13 cellular contexts compared by ENCODE assay signal in genomic region chr6:111766524-111766857, GRCh38.
DNase-seq lines count a peak whose midpoint lies in the region; ATAC-seq lines count a peak whose summit lies in the region.
"Had no signal": no experiment of that assay in that cellular context is flagged by ENCODE, and none has a peak within 500 bp of the region (broad histone marks: within the 10 kb centered on the region; RNA-seq: fewer than 3 reads in every experiment).

No MANE protein-coding gene starts in this region.

- H3K14ac ChIP-seq in neuronal stem cell (ENCODE audit: low read length), result no peak overlapping the region

- H3K18ac ChIP-seq in neuronal stem cell (ENCODE audit: low read length), result no peak overlapping the region

- no peak overlapping the region for H4K8ac ChIP-seq in neuronal stem cell (ENCODE audit: low read depth, low read length)

- WGBS in neuronal stem cell (ENCODE audit: extremely low coverage in 2 of 2, insufficient read length in 2 of 2, insufficient replicate concordance in 1 of 2), 2 donors, result no CpG with 5 or more reads among the region's 5 CpGs

- no peak overlapping the region for H3K4me2 ChIP-seq in neuronal stem cell (ENCODE audit: insufficient read depth, low read length, poor library complexity, severe bottlenecking)

- no peaks in the 10 kb centered on the region for H3K27me3 ChIP-seq in neuronal stem cell (ENCODE audit: control insufficient read depth in 3 of 3, insufficient read depth in 3 of 3, low read depth in 1 of 3, low read length in 3 of 3)
- H3K27me3 ChIP-seq: breast epithelium had no signal

- peaks cover 0 to 22% of the 10 kb centered on the region in 2 donors for H3K4me1 ChIP-seq in neuronal stem cell (ENCODE audit: control insufficient read depth in 2 of 2, insufficient read depth in 1 of 2, low read depth in 1 of 2, low read length in 2 of 2)
- H3K4me1 ChIP-seq: breast epithelium had no signal

- H3K27ac ChIP-seq in neuronal stem cell (replicated peaks; ENCODE audit: low read length), result no peak overlapping the region

- peaks cover 0 to 33% of the 10 kb centered on the region in 2 donors for H3K9me3 ChIP-seq in neuronal stem cell (replicated peaks in 1 of 2; ENCODE audit: control insufficient read depth in 2 of 2, insufficient read depth in 1 of 2, low read depth in 1 of 2, low read length in 2 of 2)
- H3K9me3 ChIP-seq: breast epithelium had no signal

- POLR2A ChIA-PET in activated CD8-positive, alpha-beta T cell treated with anti-CD3 and anti-CD28 coated beads, Interleukin-2, amount 10 ng/mL, durations not matched to agents 7 days and 5 days (lab: Charles Lee), result no interaction called here

- H2BK120ac ChIP-seq in neuronal stem cell (ENCODE audit: low read depth, low read length), result no peak overlapping the region

- no peak overlapping the region for H2AK5ac ChIP-seq in neuronal stem cell (ENCODE audit: low read depth, low read length)

- H2AFZ ChIP-seq in neuronal stem cell (ENCODE audit: low read length), result no peak overlapping the region

- no peak overlapping the region for H2BK15ac ChIP-seq in neuronal stem cell (ENCODE audit: low read length)

- H3K4me1 Mint-ChIP-seq in activated naive CD4-positive, alpha-beta T cell treated with anti-CD3 and anti-CD28 coated beads, Interleukin-2, amount 50 U/mL, for 24 hours, result peaks cover 100% of the 10 kb centered on the region
- peaks cover 97% of the 10 kb centered on the region for H3K4me1 Mint-ChIP-seq in activated CD8-positive, alpha-beta T cell treated with anti-CD3 and anti-CD28 coated beads, Interleukin-2, amount 10 ng/mL, durations not matched to agents 7 days and 5 days (ENCODE audit: low read depth)
- peaks cover 100% of the 10 kb centered on the region in 2 donors for H3K4me1 Mint-ChIP-seq in immature natural killer cell
- peaks cover 100% of the 10 kb centered on the region for H3K4me1 Mint-ChIP-seq in stimulated activated naive CD8-positive, alpha-beta T cell treated with anti-CD3 and anti-CD28 coated beads, Interleukin-15, amount 100 ng/mL, for 72 hours

- no peak for DNase-seq in activated naive CD4-positive, alpha-beta T cell treated with Interleukin-2 at 50 U/mL for 16 hours
- DNase-seq in activated CD8-positive, alpha-beta T cell treated with anti-CD3 and anti-CD28 coated beads, Interleukin-2, amount 10 ng/mL, durations not matched to agents 7 days and 5 days, result no peak
- no peak for DNase-seq in immature natural killer cell
- DNase-seq in stimulated activated naive CD8-positive, alpha-beta T cell treated with anti-CD3 and anti-CD28 coated beads, Interleukin-15, amount 100 ng/mL, for 72 hours, result no peak
- DNase-seq in neuronal stem cell (ENCODE audit: low spot score), result no peak
- no peak for DNase-seq in kidney tubule cell (ENCODE audit: low spot score)
- no peak for DNase-seq in DMS153 (lab: John Stamatoyannopoulos, UW)
- DNase-seq: kidney, mesenchymal stem cell, NCI-H2171 treated with DMSO at 0.1 percent for 48 hours had no signal

- H4K91ac ChIP-seq in neuronal stem cell (ENCODE audit: low read depth, low read length, poor library complexity), result no peak overlapping the region

- H3K23ac ChIP-seq in neuronal stem cell (ENCODE audit: low read depth, low read length, poor library complexity), result no peak overlapping the region

- peak overlapping the region; percentile 100 for H3K27ac Mint-ChIP-seq in activated naive CD4-positive, alpha-beta T cell treated with anti-CD3 and anti-CD28 coated beads, Interleukin-2, amount 50 U/mL, for 24 hours
- peak overlapping the region; percentile 90 for H3K27ac Mint-ChIP-seq in activated CD8-positive, alpha-beta T cell treated with anti-CD3 and anti-CD28 coated beads, Interleukin-2, amount 10 ng/mL, durations not matched to agents 7 days and 5 days
- H3K27ac Mint-ChIP-seq in immature natural killer cell, result peak overlapping the region; percentile 100
- H3K27ac Mint-ChIP-seq in stimulated activated naive CD8-positive, alpha-beta T cell treated with anti-CD3 and anti-CD28 coated beads, Interleukin-15, amount 100 ng/mL, for 72 hours, result peak overlapping the region in 1 of 2 donors; percentile 86

- H3K36me3 Mint-ChIP-seq in activated naive CD4-positive, alpha-beta T cell treated with anti-CD3 and anti-CD28 coated beads, Interleukin-2, amount 50 U/mL, for 24 hours, result peaks cover 55% of the 10 kb centered on the region
- peaks cover 68% of the 10 kb centered on the region for H3K36me3 Mint-ChIP-seq in activated CD8-positive, alpha-beta T cell treated with anti-CD3 and anti-CD28 coated beads, Interleukin-2, amount 10 ng/mL, durations not matched to agents 7 days and 5 days (ENCODE audit: low read depth)
- peaks cover 0 to 10% (median 7%) of the 10 kb centered on the region in 3 donors for H3K36me3 Mint-ChIP-seq in immature natural killer cell

- H3K79me1 ChIP-seq in neuronal stem cell (ENCODE audit: low read depth, low read length), result no peaks in the 10 kb centered on the region

- peak overlapping the region; percentile 71 for H3K4me3 Mint-ChIP-seq in activated naive CD4-positive, alpha-beta T cell treated with anti-CD3 and anti-CD28 coated beads, Interleukin-2, amount 50 U/mL, for 24 hours
- no peak overlapping the region for H3K4me3 Mint-ChIP-seq in activated CD8-positive, alpha-beta T cell treated with anti-CD3 and anti-CD28 coated beads, Interleukin-2, amount 10 ng/mL, durations not matched to agents 7 days and 5 days
- H3K4me3 Mint-ChIP-seq in immature natural killer cell, result peak overlapping the region; percentile 77 to 91 (median 84)
- H3K4me3 Mint-ChIP-seq in stimulated activated naive CD8-positive, alpha-beta T cell treated with anti-CD3 and anti-CD28 coated beads, Interleukin-15, amount 100 ng/mL, for 72 hours, result peak overlapping the region; percentile 74 to 78
- H3K4me3 Mint-ChIP-seq: neural crest cell had no signal

- H3K36me3 ChIP-seq in neuronal stem cell (replicated peaks in 1 of 2; ENCODE audit: control insufficient read depth in 2 of 2, insufficient read depth in 2 of 2, low read length in 2 of 2), result peaks cover 0 to 94% of the 10 kb centered on the region in 2 donors
- H3K36me3 ChIP-seq: breast epithelium had no signal

- no peaks in the 10 kb centered on the region for H3K27me3 Mint-ChIP-seq in activated naive CD4-positive, alpha-beta T cell treated with anti-CD3 and anti-CD28 coated beads, Interleukin-2, amount 50 U/mL, for 24 hours
- no peaks in the 10 kb centered on the region for H3K27me3 Mint-ChIP-seq in activated CD8-positive, alpha-beta T cell treated with anti-CD3 and anti-CD28 coated beads, Interleukin-2, amount 10 ng/mL, durations not matched to agents 7 days and 5 days (ENCODE audit: low read depth)
- H3K27me3 Mint-ChIP-seq in immature natural killer cell (ENCODE audit: low read depth in 3 of 3), result peaks cover 24 to 37% (median 26%) of the 10 kb centered on the region in 3 donors
- no peaks in the 10 kb centered on the region for H3K27me3 Mint-ChIP-seq in stimulated activated naive CD8-positive, alpha-beta T cell treated with anti-CD3 and anti-CD28 coated beads, Interleukin-15, amount 100 ng/mL, for 72 hours

- no peak overlapping the region for H2BK12ac ChIP-seq in neuronal stem cell (ENCODE audit: low read length)

- H3K9ac ChIP-seq in neuronal stem cell (ENCODE audit: low read depth, low read length, poor library complexity), result no peak overlapping the region

- no peak overlapping the region for H3K4me3 ChIP-seq in neuronal stem cell (ENCODE audit: low read length in 2 of 2)
- H3K4me3 ChIP-seq: breast epithelium had no signal

- CTCF ChIA-PET in activated CD8-positive, alpha-beta T cell treated with anti-CD3 and anti-CD28 coated beads, Interleukin-2, amount 10 ng/mL, durations not matched to agents 7 days and 5 days (lab: Charles Lee), result interaction anchor here (0.9 to 1.8 kb wide), 5 partner anchors 12 to 234 kb away, joined by 3 to 6 read pairs (median 3); no protein-coding TSS in a partner anchor

- H3K9me3 Mint-ChIP-seq in activated naive CD4-positive, alpha-beta T cell treated with anti-CD3 and anti-CD28 coated beads, Interleukin-2, amount 50 U/mL, for 24 hours, result peaks cover 6% of the 10 kb centered on the region
- no peaks in the 10 kb centered on the region for H3K9me3 Mint-ChIP-seq in activated CD8-positive, alpha-beta T cell treated with anti-CD3 and anti-CD28 coated beads, Interleukin-2, amount 10 ng/mL, durations not matched to agents 7 days and 5 days (ENCODE audit: insufficient read depth)
- no peaks in the 10 kb centered on the region for H3K9me3 Mint-ChIP-seq in immature natural killer cell
- H3K9me3 Mint-ChIP-seq in stimulated activated naive CD8-positive, alpha-beta T cell treated with anti-CD3 and anti-CD28 coated beads, Interleukin-15, amount 100 ng/mL, for 72 hours, result no peaks in the 10 kb centered on the region
- H3K9me3 Mint-ChIP-seq: neural crest cell had no signal

- no peak overlapping the region for H2BK5ac ChIP-seq in neuronal stem cell (ENCODE audit: low read length)

- H3K4ac ChIP-seq in neuronal stem cell (ENCODE audit: low read length), result no peak overlapping the region

- no peak for ATAC-seq in activated CD8-positive, alpha-beta T cell treated with anti-CD3 and anti-CD28 coated beads, Interleukin-2, amount 10 ng/mL, durations not matched to agents 7 days and 5 days
- no peak for ATAC-seq in stimulated activated naive CD8-positive, alpha-beta T cell treated with anti-CD3 and anti-CD28 coated beads, Interleukin-15, amount 100 ng/mL, for 72 hours
